In genomic region chr10:73908853-73909611, GRCh38 we compare ENCODE assay signal across 8 cellular contexts. TPM values are rescaled to one million over a fixed set of nuclear protein-coding genes. Genes with fewer than 3 reads are reported as not detected.
DNase-seq lines count a peak whose midpoint lies in the region; ATAC-seq, FAIRE-seq and TF ChIP-seq lines count a peak whose summit lies in the region.

No MANE protein-coding gene starts in this region.

- no peak for FAIRE-seq in frontal cortex (lab: Jason Lieb, UNC)

- peaks cover 0 to 2% (median 0%) of the 10 kb centered on the region in 7 donors for H3K9me3 Mint-ChIP-seq in CD4-positive, CD25-positive, alpha-beta regulatory T cell

- H3K4me1 Mint-ChIP-seq in CD4-positive, CD25-positive, alpha-beta regulatory T cell = peaks cover 0 to 38% (median 11%) of the 10 kb centered on the region in 4 donors

- H3K4me3 ChIP-seq in CD4-positive, CD25-positive, alpha-beta regulatory T cell (ENCODE audit: low read depth, low read length) = no peak overlapping the region
- H3K4me3 ChIP-seq in fibroblast of villous mesenchyme (ENCODE audit: low read depth, low read length) = no peak overlapping the region

- peak overlapping the region in 3 of 4 donors; percentile 29 to 64 (median 64) for H3K4me3 Mint-ChIP-seq in CD4-positive, CD25-positive, alpha-beta regulatory T cell

- peak in 1 of 3 donors; percentile 85 for DNase-seq in CD4-positive, CD25-positive, alpha-beta regulatory T cell
- DNase-seq in NK-92 treated with Interleukin-12 subunit alpha and Interleukin-12 subunit beta, amount 100 ng/mL, for 24 hours (lab: John Stamatoyannopoulos, UW) = peak; percentile 73
- DNase-seq in activated T-cell treated with anti-CD3 and anti-CD28 coated beads for 4 hours (peak; percentile 73), fibroblast of villous mesenchyme (ENCODE audit: low read depth) (peak; percentile 100), frontal cortex (ENCODE audit: low spot score in 2 of 2) (no peak)
- peak; percentile 58 for DNase-seq in stimulated activated CD4-positive, alpha-beta T cell treated with anti-CD3 and anti-CD28 coated beads, Interleukin-12 subunit alpha, Interleukin-12 subunit beta, amount 100 ng/mL, for 4 hours

- H3K36me3 ChIP-seq in CD4-positive, CD25-positive, alpha-beta regulatory T cell (ENCODE audit: control insufficient read depth, insufficient read depth, low read length) = no peaks in the 10 kb centered on the region

- peaks cover 74% of the 10 kb centered on the region for H3K27me3 Mint-ChIP-seq in CD4-positive, CD25-positive, alpha-beta regulatory T cell

- peaks cover 23% of the 10 kb centered on the region for H3K4me1 ChIP-seq in CD4-positive, CD25-positive, alpha-beta regulatory T cell (ENCODE audit: control insufficient read depth, insufficient read depth, low read length, poor library complexity, severe bottlenecking)

- H3K9me3 ChIP-seq in CD4-positive, CD25-positive, alpha-beta regulatory T cell (ENCODE audit: control insufficient read depth in 2 of 2, low read length in 2 of 2) = no peaks in the 10 kb centered on the region

- H3K27me3 ChIP-seq in CD4-positive, CD25-positive, alpha-beta regulatory T cell (ENCODE audit: control insufficient read depth, insufficient read depth, low read length) = peaks cover 27% of the 10 kb centered on the region

- peak; percentile 47 to 53 for ATAC-seq in CD4-positive, CD25-positive, alpha-beta regulatory T cell (ENCODE audit: low read depth in 2 of 2)
- ATAC-seq in GM21619 (IDR thresholded peaks at IDR 0.05; ENCODE audit: unreplicated experiment) (peak; percentile 47), GM18867 (IDR thresholded peaks at IDR 0.05; ENCODE audit: unreplicated experiment) (no peak)

- no peak overlapping the region for H3K27ac Mint-ChIP-seq in CD4-positive, CD25-positive, alpha-beta regulatory T cell

- H3K36me3 Mint-ChIP-seq in CD4-positive, CD25-positive, alpha-beta regulatory T cell = peaks cover 3% of the 10 kb centered on the region

- no peak for TF ChIP-seq CTCF in fibroblast of villous mesenchyme (IDR thresholded peaks at IDR 0.05; ENCODE audit: insufficient read depth, low read depth, low read length)

- H3K27ac ChIP-seq in CD4-positive, CD25-positive, alpha-beta regulatory T cell (ENCODE audit: insufficient read depth, low read length, poor library complexity, severe bottlenecking) = no peak overlapping the region

RNA-seq across cellular contexts. Expression of gene PLAU, which starts 1.9 kb away (rescaled TPM):
- total RNA-seq in CD4-positive, CD25-positive, alpha-beta regulatory T cell = 0.35 TPM
- not detected for polyA plus RNA-seq in CD4-positive, CD25-positive, alpha-beta regulatory T cell
- total RNA-seq in fibroblast of villous mesenchyme = 104 and 111 TPM in 2 replicates
- 0.82 TPM for total RNA-seq in frontal cortex

RNA-seq across cellular contexts. Expression of gene CAMK2G, which starts 34.7 kb away (rescaled TPM):
- total RNA-seq in CD4-positive, CD25-positive, alpha-beta regulatory T cell = 58.8 TPM
- 1 to 10 TPM; 4.3 to 5.3 (median 4.7) TPM for polyA plus RNA-seq in CD4-positive, CD25-positive, alpha-beta regulatory T cell
- total RNA-seq in fibroblast of villous mesenchyme = 30.6 and 36.7 TPM in 2 replicates
- total RNA-seq in frontal cortex = 50.1 TPM

Comparison
In these comparisons a context has a peak if more than half of its experiments do, and no peak if none do; other contexts are left out.
1. DNase-seq: peak in NK-92 treated with Interleukin-12 subunit alpha and Interleukin-12 subunit beta, amount 100 ng/mL, for 24 hours (single experiment), activated T-cell treated with anti-CD3 and anti-CD28 coated beads for 4 hours (single experiment), fibroblast of villous mesenchyme (single experiment) and stimulated activated CD4-positive, alpha-beta T cell treated with anti-CD3 and anti-CD28 coated beads, Interleukin-12 subunit alpha, Interleukin-12 subunit beta, amount 100 ng/mL, for 4 hours (single experiment); none in frontal cortex (0 of 2).
2. RNA of gene PLAU, which starts 1.9 kb away (total RNA-seq): 104 to 111 TPM in fibroblast of villous mesenchyme; 0.82 TPM in frontal cortex (single experiment) and 0.35 TPM in CD4-positive, CD25-positive, alpha-beta regulatory T cell (single experiment); every median in the first group is over 10 times any median in the second.